1 cellular context compared by ENCODE assay signal in genomic region chr20:9202440-9203080, GRCh38.
TF ChIP-seq lines count a peak whose summit lies in the region.

No MANE protein-coding gene starts in this region.

TF ChIP-seq in IMR-90, 13 proteins besides CTCF, POLR2A, EP300 and RAD21:
- TF ChIP-seq ELK1 (IDR thresholded peaks at IDR 0.05; ENCODE audit: borderline replicate concordance, low read depth, low read length) (no peak), CHD1 (IDR thresholded peaks at IDR 0.05; ENCODE audit: low read depth, low read length) (no peak), RFX5 (IDR thresholded peaks at IDR 0.05; ENCODE audit: low read depth, low read length) (no peak), NFE2L2 (IDR thresholded peaks at IDR 0.05; ENCODE audit: low read depth, low read length) (no peak), BHLHE40 (IDR thresholded peaks at IDR 0.05; ENCODE audit: low read depth, low read length) (no peak), SMC3 (IDR thresholded peaks at IDR 0.05; ENCODE audit: low read depth, low read length) (no peak), FOS (IDR thresholded peaks at IDR 0.05; ENCODE audit: low read depth, low read length) (no peak), RCOR1 (IDR thresholded peaks at IDR 0.05; ENCODE audit: insufficient replicate concordance, low read length) (no peak)
TF ChIP-seq in IMR-90: peak in this region for 0.
